ENCODE assay signal across 9 cellular contexts in the genomic region with DNA sequence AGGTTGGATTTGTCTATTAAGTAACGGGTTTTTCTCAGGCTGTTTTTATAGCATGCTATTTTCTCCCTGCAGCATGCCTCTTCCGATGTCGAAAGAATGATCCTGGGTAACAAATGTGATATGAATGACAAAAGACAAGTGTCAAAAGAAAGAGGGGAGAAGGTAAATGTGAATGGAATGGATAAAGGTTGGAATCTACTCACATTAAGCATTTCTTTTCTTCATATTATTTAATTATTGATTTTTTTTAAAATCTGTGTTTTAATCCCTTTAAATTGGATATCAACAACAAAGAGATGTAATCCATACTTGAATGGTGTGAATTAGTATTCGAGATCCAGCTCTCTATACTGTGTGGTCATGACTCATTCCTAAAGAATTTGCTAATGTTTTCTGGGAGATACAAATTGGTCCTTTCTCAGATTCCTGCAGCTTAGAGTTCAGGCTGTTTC. TPM values are rescaled to one million over a fixed set of nuclear protein-coding genes. Genes with fewer than 3 reads are reported as not detected.
DNase-seq lines count a peak whose midpoint lies in the region; ATAC-seq and TF ChIP-seq lines count a peak whose summit lies in the region.
"Had no signal": no experiment of that assay in that cellular context is flagged by ENCODE, and none has a peak within 500 bp of the region (broad histone marks: within the 10 kb centered on the region; RNA-seq: fewer than 3 reads in every experiment).

No MANE protein-coding gene starts in this region.

- in situ Hi-C loops in HAP-1 (cut with MboI; ENCODE audit: low sequenced_read_pairs): no loop called here

- H2AFZ ChIP-seq in fibroblast of lung (ENCODE audit: low read length): no peak overlapping the region

- H3K4me3 ChIP-seq in HAP-1 (no peak overlapping the region), SJSA1 (no peak overlapping the region), fibroblast of lung (replicated peaks in 1 of 4; ENCODE audit: control extremely low read depth in 1 of 4, insufficient read depth in 1 of 4, low read depth in 3 of 4, low read length in 4 of 4) (no peak overlapping the region)

- peak; percentile 68 to 100 for DNase-seq in HAP-1 (ENCODE audit: low spot score in 2 of 2)
- peak in 1 of 2 experiments; percentile 80 for DNase-seq in SJSA1 (ENCODE audit: low read depth in 1 of 2, low spot score in 2 of 2)
- peak; percentile 86 to 87 for DNase-seq in fibroblast of lung (ENCODE audit: low read depth in 2 of 2)
- no peak for DNase-seq in progenitor cell of endocrine pancreas (ENCODE audit: low spot score, unreplicated experiment)
- no peak for DNase-seq in activated CD4-positive, CD25-positive, alpha-beta regulatory T cell treated with anti-CD3 and anti-CD28 coated beads, Interleukin-2, amount 50 U/mL, for 72 hours
- no peak for DNase-seq in NCI-H69 (lab: John Stamatoyannopoulos, UW)
- DNase-seq: activated CD8-positive, alpha-beta T cell treated with anti-CD3 and anti-CD28 coated beads for 36 hours had no signal

- H3K9me3 Mint-ChIP-seq in progenitor cell of endocrine pancreas (ENCODE audit: low read depth): no peaks in the 10 kb centered on the region
- H3K9me3 Mint-ChIP-seq: activated CD8-positive, alpha-beta T cell treated with anti-CD3 and anti-CD28 coated beads for 36 hours; dendritic cell treated with granulocyte-macrophage colony-stimulating factor and Interleukin-4, amounts not matched to agents 40 ng/mL and 50 ng/mL, for 4 days had no signal

- H3K27me3 ChIP-seq in HAP-1 (ENCODE audit: low read depth): no peaks in the 10 kb centered on the region
- H3K27me3 ChIP-seq in SJSA1 (replicated peaks): no peaks in the 10 kb centered on the region
- no peaks in the 10 kb centered on the region for H3K27me3 ChIP-seq in fibroblast of lung (ENCODE audit: control insufficient read depth, insufficient read depth, low read length)

- H3K27ac ChIP-seq in SJSA1 (peak overlapping the region; percentile 69), fibroblast of lung (ENCODE audit: insufficient read depth, low read length) (no peak overlapping the region)

- no peak for ATAC-seq in HG03342 (IDR thresholded peaks at IDR 0.05; ENCODE audit: unreplicated experiment)
- ATAC-seq: activated CD8-positive, alpha-beta T cell treated with anti-CD3 and anti-CD28 coated beads for 36 hours had no signal

- peak overlapping the region; percentile 32 for H3K4me2 ChIP-seq in fibroblast of lung (ENCODE audit: extremely low read depth, insufficient read depth, low read length)

- H3K4me3 Mint-ChIP-seq in progenitor cell of endocrine pancreas (ENCODE audit: low read depth): no peak overlapping the region
- H3K4me3 Mint-ChIP-seq: activated CD8-positive, alpha-beta T cell treated with anti-CD3 and anti-CD28 coated beads for 36 hours; dendritic cell treated with granulocyte-macrophage colony-stimulating factor and Interleukin-4, amounts not matched to agents 40 ng/mL and 50 ng/mL, for 4 days had no signal

- no peaks in the 10 kb centered on the region for H3K27me3 Mint-ChIP-seq in progenitor cell of endocrine pancreas
- H3K27me3 Mint-ChIP-seq: activated CD8-positive, alpha-beta T cell treated with anti-CD3 and anti-CD28 coated beads for 36 hours; dendritic cell treated with granulocyte-macrophage colony-stimulating factor and Interleukin-4, amounts not matched to agents 40 ng/mL and 50 ng/mL, for 4 days had no signal

- peaks cover 28% of the 10 kb centered on the region for H3K4me1 Mint-ChIP-seq in progenitor cell of endocrine pancreas (ENCODE audit: low read depth)

- H3K27ac Mint-ChIP-seq in progenitor cell of endocrine pancreas: peak overlapping the region; percentile 95
- H3K27ac Mint-ChIP-seq: activated CD8-positive, alpha-beta T cell treated with anti-CD3 and anti-CD28 coated beads for 36 hours; dendritic cell treated with granulocyte-macrophage colony-stimulating factor and Interleukin-4, amounts not matched to agents 40 ng/mL and 50 ng/mL, for 4 days had no signal

- peaks cover 7% of the 10 kb centered on the region for H3K36me3 ChIP-seq in HAP-1 (replicated peaks)
- H3K36me3 ChIP-seq in SJSA1: peaks cover 48% of the 10 kb centered on the region
- H3K36me3 ChIP-seq in fibroblast of lung (ENCODE audit: control insufficient read depth, insufficient read depth, low read length): peaks cover 6% of the 10 kb centered on the region

- peaks cover 26% of the 10 kb centered on the region for H3K4me1 ChIP-seq in HAP-1
- H3K4me1 ChIP-seq in SJSA1 (replicated peaks): peaks cover 20% of the 10 kb centered on the region
- peaks cover 18% of the 10 kb centered on the region for H3K4me1 ChIP-seq in fibroblast of lung (ENCODE audit: control insufficient read depth, extremely low read depth, insufficient read depth, low read length)

- H3K9ac ChIP-seq in fibroblast of lung (ENCODE audit: insufficient read depth, low read length): no peak overlapping the region

- H3K36me3 Mint-ChIP-seq in progenitor cell of endocrine pancreas (ENCODE audit: insufficient read depth): peaks cover 16% of the 10 kb centered on the region

- H3K79me2 ChIP-seq in fibroblast of lung (ENCODE audit: control insufficient read depth, insufficient read depth, low read length): peaks cover 5% of the 10 kb centered on the region

- H3K9me3 ChIP-seq in HAP-1 (no peaks in the 10 kb centered on the region), SJSA1 (replicated peaks) (no peaks in the 10 kb centered on the region), fibroblast of lung (ENCODE audit: control insufficient read depth, insufficient read depth, low read depth, low read length) (no peaks in the 10 kb centered on the region)

- no peaks in the 10 kb centered on the region for H4K20me1 ChIP-seq in fibroblast of lung (ENCODE audit: control insufficient read depth, extremely low read depth, insufficient read depth, low read length)

- TF ChIP-seq CTCF in fibroblast of lung (conservative IDR thresholded peaks at IDR 0.05 in 1 of 2, IDR thresholded peaks at IDR 0.05 in 1 of 2; ENCODE audit: low read depth in 1 of 2, low read length in 2 of 2): no peak
- no peak for TF ChIP-seq CTCF in progenitor cell of endocrine pancreas (IDR thresholded peaks at IDR 0.05; ENCODE audit: unreplicated experiment)

RNA-seq across cellular contexts. Expression of gene APH1B, which starts 20.9 kb away (rescaled TPM):
- total RNA-seq in SJSA1 (2014; rRNA removed; shearing (Covaris generic)): 24.1 and 26.8 TPM in 2 replicates
- total RNA-seq in fibroblast of lung: 15.4 and 32.2 TPM in 2 replicates
- 21.9 and 23.5 TPM in 2 replicates for polyA plus RNA-seq in fibroblast of lung
- 16.5 and 16.6 TPM in 2 replicates for polyA plus RNA-seq in fibroblast of lung (2012)
- 12.1 and 23.2 TPM in 2 replicates for polyA minus RNA-seq in fibroblast of lung (ENCODE audit: low replicate concordance)
- total RNA-seq in progenitor cell of endocrine pancreas: 17.6 and 19.8 TPM in 2 replicates

Comparison
In these comparisons a context has a peak if more than half of its experiments do, and no peak if none do; other contexts are left out.
1. DNase-seq: peak in HAP-1 (2 of 2) and fibroblast of lung (2 of 2); none in progenitor cell of endocrine pancreas (single experiment), activated CD4-positive, CD25-positive, alpha-beta regulatory T cell treated with anti-CD3 and anti-CD28 coated beads, Interleukin-2, amount 50 U/mL, for 72 hours (single experiment) and NCI-H69 (single experiment).